Comparison of ENCODE assay signal across 12 cellular contexts in genomic region chr21:34204481-34205439, GRCh38.
DNase-seq lines count a peak whose midpoint lies in the region; ATAC-seq, FAIRE-seq and TF ChIP-seq lines count a peak whose summit lies in the region.
"Had no signal": no experiment of that assay in that cellular context is flagged by ENCODE, and none has a peak within 500 bp of the region (broad histone marks: within the 10 kb centered on the region; RNA-seq: fewer than 3 reads in every experiment).

No MANE protein-coding gene starts in this region.

- no peak overlapping the region for H2AK5ac ChIP-seq in H1 (ENCODE audit: low read depth, low read length)

- no peaks in the 10 kb centered on the region for H3K79me2 ChIP-seq in H1 (ENCODE audit: control insufficient read depth in 1 of 2, insufficient read depth in 2 of 2, low read length in 2 of 2)

- TF ChIP-seq CTCF in H1 (IDR thresholded peaks at IDR 0.05; ENCODE audit: control extremely low read depth in 1 of 3, insufficient read depth in 1 of 3, low read depth in 1 of 3, low read length in 3 of 3): no peak

- peak overlapping the region; percentile 32 for H3K18ac ChIP-seq in H1 (ENCODE audit: extremely low read depth, low read length)

- peak overlapping the region; percentile 44 for H2BK120ac ChIP-seq in H1 (replicated peaks; ENCODE audit: low read depth, low read length)

- H4K20me1 ChIP-seq in H1 (replicated peaks in 1 of 2; ENCODE audit: control insufficient read depth in 1 of 2, insufficient read depth in 2 of 2, low read length in 2 of 2): no peaks in the 10 kb centered on the region

- H3K4me3 ChIP-seq in H1 (ENCODE audit: extremely low read depth in 1 of 4, insufficient read depth in 2 of 4, low read depth in 3 of 4, low read length in 4 of 4) (no peak overlapping the region), subcutaneous abdominal adipose tissue (ENCODE audit: low read depth in 1 of 5, low read length in 5 of 5) (no peak overlapping the region)
- H3K4me3 ChIP-seq: left lung had no signal

- no peak overlapping the region for H2BK15ac ChIP-seq in H1 (ENCODE audit: low read length)

- no peak for TF ChIP-seq EP300 in H1 (IDR thresholded peaks at IDR 0.05; ENCODE audit: borderline replicate concordance in 1 of 2, low read depth in 2 of 2, low read length in 2 of 2)

- peak overlapping the region; percentile 93; the same call in 1 of the 2 replicates for H2BK20ac ChIP-seq in H1 (ENCODE audit: low read length)

- 0 out of 2 replicates have a peak overlapping the region, but pooled peaks have one; percentile 0 for H2AFZ ChIP-seq in H1 (ENCODE audit: low read length)

- H3K27me3 ChIP-seq in H1 (replicated peaks in 1 of 4; ENCODE audit: control insufficient read depth in 3 of 4, extremely low read depth in 1 of 4, insufficient read depth in 3 of 4, low read length in 3 of 4) (no peaks in the 10 kb centered on the region), subcutaneous abdominal adipose tissue (ENCODE audit: control insufficient read depth in 5 of 5, insufficient read depth in 4 of 5, low read length in 5 of 5) (no peaks in the 10 kb centered on the region)
- H3K27me3 ChIP-seq: left lung had no signal

- H3K9me3 ChIP-seq in H1 (ENCODE audit: insufficient read depth in 2 of 2, low read depth in 1 of 2, low read length in 1 of 2) (no peaks in the 10 kb centered on the region), subcutaneous abdominal adipose tissue (ENCODE audit: control insufficient read depth in 5 of 5, low read length in 5 of 5) (no peaks in the 10 kb centered on the region)
- H3K9me3 ChIP-seq: left lung had no signal

- ATAC-seq in HG02840 (IDR thresholded peaks at IDR 0.05; ENCODE audit: low FRiP score, unreplicated experiment): no peak
- ATAC-seq: activated CD8-positive, alpha-beta T cell treated with anti-CD3 and anti-CD28 coated beads for 36 hours; left lung had no signal

- H3K14ac ChIP-seq in H1 (ENCODE audit: insufficient read length): no peak overlapping the region

- no peak for FAIRE-seq in H1 (lab: Jason Lieb, UNC)

- TF ChIP-seq RAD21 in H1 (IDR thresholded peaks at IDR 0.05 in 1 of 2, conservative IDR thresholded peaks at IDR 0.05 in 1 of 2; ENCODE audit: low read depth in 2 of 2, low read length in 2 of 2): no peak

- H3K36me3 ChIP-seq in H1 (ENCODE audit: control insufficient read depth in 2 of 4, insufficient read depth in 4 of 4, low read length in 3 of 4) (no peaks in the 10 kb centered on the region), subcutaneous abdominal adipose tissue (ENCODE audit: control insufficient read depth in 5 of 5, insufficient read depth in 5 of 5, low read length in 5 of 5) (no peaks in the 10 kb centered on the region)
- H3K36me3 ChIP-seq: left lung had no signal

- 85% methylated on average over 12 of the region's 13 CpGs; no CpG with 5 or more reads in 1 of the 2 experiments for WGBS in H1 (ENCODE audit: extremely low coverage in 1 of 2, insufficient coverage in 1 of 2, insufficient read length in 1 of 2, insufficient replicate concordance in 2 of 2, low coverage in 1 of 2, low lambda C conversion rate in 2 of 2, missing lambda C conversion rate in 1 of 2), 2 experiments

- H4K5ac ChIP-seq in H1 (ENCODE audit: insufficient read length, low read depth, low read length): no peak overlapping the region

- TF ChIP-seq POLR2A in H1 (IDR thresholded peaks at IDR 0.05; ENCODE audit: control extremely low read depth in 1 of 2, low read depth in 2 of 2, low read length in 2 of 2): no peak

- no peaks in the 10 kb centered on the region for H3K79me1 ChIP-seq in H1 (ENCODE audit: low read depth, low read length)

- POLR2A ChIA-PET in H1 (lab: Charles Lee; ENCODE audit: partially characterized antibody): interaction anchor here (1.1 to 2.2 kb wide), 4 partner anchors 12 to 81 kb away, joined by 3 to 7 read pairs (median 4); no protein-coding TSS in a partner anchor

- no peak overlapping the region for H4K8ac ChIP-seq in H1 (ENCODE audit: extremely low read depth, insufficient read depth, low read length)

- H3K9ac ChIP-seq in H1 (replicated peaks in 1 of 4; ENCODE audit: extremely low read depth in 1 of 4, low read depth in 3 of 4, low read length in 3 of 4) (no peak overlapping the region), subcutaneous abdominal adipose tissue (ENCODE audit: low read length in 5 of 5) (no peak overlapping the region)

- peaks cover 4% of the 10 kb centered on the region for H3K23me2 ChIP-seq in H1 (ENCODE audit: low read depth, low read length)

- peak overlapping the region; percentile 95; the same call in 1 of the 2 replicates for H2BK12ac ChIP-seq in H1 (ENCODE audit: low read depth, low read length)

- peaks cover 7 to 19% (median 9%) of the 10 kb centered on the region in 4 experiments for H3K4me1 ChIP-seq in H1 (replicated peaks in 1 of 4; ENCODE audit: control insufficient read depth in 3 of 4, insufficient read depth in 4 of 4, low read length in 3 of 4)
- peaks cover 0 to 60% (median 49%) of the 10 kb centered on the region in 5 donors for H3K4me1 ChIP-seq in subcutaneous abdominal adipose tissue (ENCODE audit: control insufficient read depth in 5 of 5, insufficient read depth in 5 of 5, low read length in 5 of 5)

- no peak overlapping the region for H3K56ac ChIP-seq in H1 (replicated peaks; ENCODE audit: insufficient read length, low read depth, low read length)

- H3K4ac ChIP-seq in H1 (replicated peaks; ENCODE audit: insufficient read length, low read depth, low read length): peak overlapping the region; percentile 65

- no peak overlapping the region; the same call in 1 of the 2 replicates for H2BK5ac ChIP-seq in H1 (ENCODE audit: low read depth, low read length)

- H3K4me2 ChIP-seq in H1 (ENCODE audit: insufficient read depth in 1 of 2, low read depth in 2 of 2, low read length in 2 of 2): no peak overlapping the region

- CTCF ChIA-PET in H1 (lab: Charles Lee; ENCODE audit: partially characterized antibody): interaction anchor here (0.7 to 6.4 kb wide), 9 partner anchors 12 to 281 kb away, joined by 3 to 56 read pairs (median 4); no protein-coding TSS in a partner anchor

- peak overlapping the region; percentile 79 for H4K91ac ChIP-seq in H1 (replicated peaks; ENCODE audit: insufficient read length, low read length)

- DNase-seq in SHP77 (lab: John Stamatoyannopoulos, UW): peak; percentile 1 to 24
- DNase-seq in SHP77 treated with DMSO at 0.1 percent for 48 hours (lab: John Stamatoyannopoulos, UW): no peak
- DNase-seq in NCI-H774 (lab: John Stamatoyannopoulos, UW): peak; percentile 42
- DNase-seq in H1 (ENCODE audit: low read depth in 1 of 2, low spot score in 2 of 2): no peak
- no peak for DNase-seq in activated T-cell treated with anti-CD3 and anti-CD28 coated beads, Interleukin-2, amount 50 U/mL, for 1 hour
- DNase-seq in dedifferentiated amniotic fluid mesenchymal stem cell (ENCODE audit: extremely low spot score): no peak
- DNase-seq: activated CD8-positive, alpha-beta T cell treated with anti-CD3 and anti-CD28 coated beads for 36 hours; HFFc6; left lung; NCI-H1436 treated with DMSO at 0.1 percent for 48 hours had no signal

- H3K27ac ChIP-seq in H1 (ENCODE audit: low read depth, low read length): no peak overlapping the region
- peak overlapping the region; percentile 97 for H3K27ac ChIP-seq in subcutaneous abdominal adipose tissue (ENCODE audit: low read depth, low read length)
- H3K27ac ChIP-seq: left lung had no signal

- no peak overlapping the region for H3K23ac ChIP-seq in H1 (ENCODE audit: insufficient read length)

TF ChIP-seq in H1, 55 proteins besides CTCF, POLR2A, EP300 and RAD21:
- TF ChIP-seq, protein P1, sequence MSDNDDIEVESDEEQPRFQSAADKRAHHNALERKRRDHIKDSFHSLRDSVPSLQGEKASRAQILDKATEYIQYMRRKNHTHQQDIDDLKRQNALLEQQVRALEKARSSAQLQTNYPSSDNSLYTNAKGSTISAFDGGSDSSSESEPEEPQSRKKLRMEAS (IDR thresholded peaks at IDR 0.05): peak; percentile 55
- TF ChIP-seq ATF3 (IDR thresholded peaks at IDR 0.05; ENCODE audit: insufficient read depth, low read depth, low read length): no peak

Comparison
In these comparisons a context has a peak if more than half of its experiments do, and no peak if none do; other contexts are left out.
1. DNase-seq: peak in SHP77 (2 of 2) and NCI-H774 (single experiment); none in SHP77 treated with DMSO at 0.1 percent for 48 hours (single experiment), H1 (0 of 2), activated T-cell treated with anti-CD3 and anti-CD28 coated beads, Interleukin-2, amount 50 U/mL, for 1 hour (single experiment) and dedifferentiated amniotic fluid mesenchymal stem cell (single experiment).